Comparison of ENCODE assay signal across 8 cellular contexts in genomic region chr10:69061305-69062161, GRCh38. TPM values are rescaled to one million over a fixed set of nuclear protein-coding genes. Genes with fewer than 3 reads are reported as not detected.
A peak's percentile ranks its signal among the peaks of the same experiment; 100 is the strongest.
DNase-seq lines count a peak whose midpoint lies in the region; ATAC-seq lines count a peak whose summit lies in the region.

No MANE protein-coding gene starts in this region.

- peaks cover 45% of the 10 kb centered on the region for H3K4me1 Mint-ChIP-seq in activated naive CD4-positive, alpha-beta T cell treated with anti-CD3 and anti-CD28 coated beads, Interleukin-2, amount 10 ng/mL, durations not matched to agents 7 days and 5 days

- H3K9me3 Mint-ChIP-seq in activated naive CD4-positive, alpha-beta T cell treated with anti-CD3 and anti-CD28 coated beads, Interleukin-2, amount 10 ng/mL, durations not matched to agents 7 days and 5 days = no peaks in the 10 kb centered on the region

- H3K27me3 Mint-ChIP-seq in activated naive CD4-positive, alpha-beta T cell treated with anti-CD3 and anti-CD28 coated beads, Interleukin-2, amount 10 ng/mL, durations not matched to agents 7 days and 5 days = no peaks in the 10 kb centered on the region

- ATAC-seq in GM21619 (IDR thresholded peaks at IDR 0.05; ENCODE audit: unreplicated experiment) = peak; percentile 51

- H3K27ac Mint-ChIP-seq in activated naive CD4-positive, alpha-beta T cell treated with anti-CD3 and anti-CD28 coated beads, Interleukin-2, amount 10 ng/mL, durations not matched to agents 7 days and 5 days = peak overlapping the region; percentile 75

- CTCF ChIA-PET in activated naive CD4-positive, alpha-beta T cell treated with anti-CD3 and anti-CD28 coated beads, Interleukin-2, amount 10 ng/mL, durations not matched to agents 7 days and 5 days (lab: Charles Lee) = interaction anchor here (1.3 kb wide), 1 partner anchor 10 kb away, joined by 3 read pairs; no protein-coding TSS in a partner anchor

- H3K36me3 Mint-ChIP-seq in activated naive CD4-positive, alpha-beta T cell treated with anti-CD3 and anti-CD28 coated beads, Interleukin-2, amount 10 ng/mL, durations not matched to agents 7 days and 5 days = peaks cover 3% of the 10 kb centered on the region

- peak overlapping the region; percentile 60 for H3K4me3 Mint-ChIP-seq in activated naive CD4-positive, alpha-beta T cell treated with anti-CD3 and anti-CD28 coated beads, Interleukin-2, amount 10 ng/mL, durations not matched to agents 7 days and 5 days

- DNase-seq in Daoy (ENCODE audit: low read depth) (peak; percentile 81), NCI-H146 (lab: John Stamatoyannopoulos, UW) (peak; percentile 46), glomerular endothelial cell (ENCODE audit: extremely low read depth, low read depth, low spot score) (peak; percentile 90), pulmonary artery endothelial cell (ENCODE audit: low read depth, low spot score) (peak; percentile 92), NCI-H446 treated with DMSO at 0.1 percent for 48 hours (lab: John Stamatoyannopoulos, UW) (no peak), NCI-H446 (lab: John Stamatoyannopoulos, UW) (no peak)
- peak; percentile 57 for DNase-seq in activated naive CD4-positive, alpha-beta T cell treated with anti-CD3 and anti-CD28 coated beads, Interleukin-2, amount 10 ng/mL, durations not matched to agents 7 days and 5 days

RNA-seq across cellular contexts. Expression of gene SRGN, which starts 26.4 kb away (rescaled TPM):
- 8.3 and 11.5 TPM in 2 replicates for total RNA-seq in Daoy (2014; rRNA removed; shearing (Covaris generic))
- total RNA-seq in glomerular endothelial cell = 380 and 694 TPM in 2 replicates
- 1,537 and 1,720 TPM in 2 replicates for total RNA-seq in pulmonary artery endothelial cell

Comparison
In these comparisons a context has a peak if more than half of its experiments do, and no peak if none do; other contexts are left out.
1. DNase-seq: peak in Daoy (single experiment), NCI-H146 (single experiment), activated naive CD4-positive, alpha-beta T cell treated with anti-CD3 and anti-CD28 coated beads, Interleukin-2, amount 10 ng/mL, durations not matched to agents 7 days and 5 days (single experiment), glomerular endothelial cell (single experiment) and pulmonary artery endothelial cell (single experiment); none in NCI-H446 treated with DMSO at 0.1 percent for 48 hours (single experiment) and NCI-H446 (0 of 2).
2. RNA of gene SRGN, which starts 26.4 kb away (total RNA-seq): 1,537 to 1,720 TPM in pulmonary artery endothelial cell and 380 to 694 TPM in glomerular endothelial cell; 8.3 to 11.5 TPM in Daoy; every median in the first group is over 10 times any median in the second.